In the genomic region with DNA sequence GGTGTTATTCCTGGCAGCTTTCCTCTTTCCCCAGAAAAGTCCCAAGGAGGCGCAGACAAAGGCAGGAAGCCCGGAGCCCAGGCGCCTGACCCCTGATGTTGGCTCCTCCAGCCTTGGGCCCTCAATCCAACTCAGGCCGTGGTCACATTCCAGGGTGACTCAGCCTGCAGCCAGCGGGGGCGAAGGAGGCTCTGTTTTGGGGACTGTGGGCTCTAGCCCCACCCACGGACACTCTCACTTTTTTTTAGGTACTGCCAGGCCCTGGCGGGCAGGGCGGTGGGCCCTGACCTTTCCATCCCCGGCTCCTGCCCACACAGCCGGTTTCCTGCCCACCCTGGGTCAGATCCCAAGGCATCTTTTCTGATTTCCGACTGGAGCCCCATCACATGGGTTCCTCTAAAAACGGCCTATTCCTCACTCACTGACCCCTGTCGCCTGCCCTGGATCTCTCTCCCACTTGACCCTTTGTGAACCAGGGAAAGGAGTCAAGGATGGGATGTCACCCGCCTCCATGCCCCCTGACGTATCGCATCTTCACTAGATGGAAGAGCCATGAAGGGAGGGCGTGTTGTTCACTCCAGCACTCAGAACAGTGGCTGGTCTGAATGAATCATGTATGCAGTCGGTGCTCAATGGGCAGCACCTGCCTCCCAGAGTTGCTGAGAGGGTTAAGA, we compare ENCODE assay signal across 9 cellular contexts. TPM values are rescaled to one million over a fixed set of nuclear protein-coding genes. Genes with fewer than 3 reads are reported as not detected.
DNase-seq lines count a peak whose midpoint lies in the region; ATAC-seq and TF ChIP-seq lines count a peak whose summit lies in the region.
"Had no signal": no experiment of that assay in that cellular context is flagged by ENCODE, and none has a peak within 500 bp of the region (broad histone marks: within the 10 kb centered on the region; RNA-seq: fewer than 3 reads in every experiment).

No MANE protein-coding gene starts in this region.

- DNase-seq in HK-2 (ENCODE audit: unreplicated experiment) (peak; percentile 65), breast epithelium (ENCODE audit: low spot score in 2 of 2) (peak; percentile 70 to 80), left kidney (ENCODE audit: low read depth, low spot score) (peak; percentile 45), stomach (peak; percentile 54), NCI-H146 (lab: John Stamatoyannopoulos, UW) (no peak)
- DNase-seq: activated CD4-positive, alpha-beta T cell treated with anti-CD3 and anti-CD28 coated beads, Interleukin-2, amount 50 U/mL, for 1 hour had no signal

- no peaks in the 10 kb centered on the region for H3K27me3 ChIP-seq in breast epithelium
- peaks cover 0 to 14% (median 4%) of the 10 kb centered on the region in 3 donors for H3K27me3 ChIP-seq in stomach

- intact Hi-C loops in breast epithelium (cut with DNase I; ENCODE audit: low total_unique reads) = no loop called here
- intact Hi-C loops in stomach (cut with DNase I; ENCODE audit: low total_unique reads) = no loop called here

- no peak for TF ChIP-seq EP300 in stomach (IDR thresholded peaks at IDR 0.05)

- H3K4me3 ChIP-seq in breast epithelium (peak overlapping the region in 2 of 3 donors; percentile 1 to 3), stomach (no peak overlapping the region)

- ATAC-seq in GM21528 (IDR thresholded peaks at IDR 0.05; ENCODE audit: low FRiP score, unreplicated experiment) (no peak), HG02759 (IDR thresholded peaks at IDR 0.05; ENCODE audit: unreplicated experiment) (no peak), HG02938 (IDR thresholded peaks at IDR 0.05; ENCODE audit: unreplicated experiment) (no peak)

- TF ChIP-seq CTCF in breast epithelium (IDR thresholded peaks at IDR 0.05) = no peak
- no peak for TF ChIP-seq CTCF in stomach (IDR thresholded peaks at IDR 0.05)

- H3K36me3 ChIP-seq in breast epithelium (no peaks in the 10 kb centered on the region), stomach (no peaks in the 10 kb centered on the region)

- H3K27ac ChIP-seq in breast epithelium = peak overlapping the region; percentile 81 to 82
- peak overlapping the region in 4 of 5 donors; percentile 63 to 85 (median 76) for H3K27ac ChIP-seq in stomach

- H3K4me1 ChIP-seq in breast epithelium = peaks cover 0 to 12% of the 10 kb centered on the region in 2 donors
- peaks cover 11 to 36% (median 23%) of the 10 kb centered on the region in 4 donors for H3K4me1 ChIP-seq in stomach

- TF ChIP-seq POLR2A in breast epithelium (IDR thresholded peaks at IDR 0.05) (no peak), stomach (IDR thresholded peaks at IDR 0.05) (no peak)

- whole genome bisulfite sequencing in stomach, 5 donors = 47 to 60% (median 55%) methylated on average over 16 to 19 of the region's 19 CpGs

- no peaks in the 10 kb centered on the region for H3K9me3 ChIP-seq in breast epithelium
- H3K9me3 ChIP-seq in stomach = no peaks in the 10 kb centered on the region

RNA-seq across cellular contexts. Expression of a gene that starts 5.5 kb away (rescaled TPM):
- total RNA-seq in breast epithelium (10 to 100 TPM; 38.7 to 41.7 (median 41.0) TPM), stomach (10 to 100 TPM in 4 of 5 donors, 1 to 10 TPM in 1; 8.4 to 84.8 (median 24.8) TPM)
- 10 to 100 TPM in 1 of 3 donors, 1 to 10 TPM in 2; 4.9 to 14.8 (median 6.9) TPM for polyA plus RNA-seq in stomach

Comparison
In these comparisons a context has a peak if more than half of its experiments do, and no peak if none do; other contexts are left out.
1. H3K4me3 ChIP-seq: peak in breast epithelium (2 of 3); none in stomach (0 of 4).